ENCODE assay signal across 17 cellular contexts in genomic region chr1:234386122-234386521, GRCh38.
"Had no signal": no experiment of that assay in that cellular context is flagged by ENCODE, and none has a peak within 500 bp of the region (broad histone marks: within the 10 kb centered on the region; RNA-seq: fewer than 3 reads in every experiment).

No MANE protein-coding gene starts in this region.

- H3K4me1 Mint-ChIP-seq: mesothelial cell of epicardium had no signal

- H3K27ac Mint-ChIP-seq: activated CD8-positive, alpha-beta T cell treated with anti-CD3 and anti-CD28 coated beads for 36 hours; brain; mesothelial cell of epicardium had no signal

- H3K36me3 ChIP-seq: pancreas had no signal

- H3K4me3 Mint-ChIP-seq: activated CD8-positive, alpha-beta T cell treated with anti-CD3 and anti-CD28 coated beads for 36 hours; activated naive CD4-positive, alpha-beta T cell treated with anti-CD3 and anti-CD28 coated beads, Interleukin-2, amount 50 U/mL, for 24 hours; brain; mesothelial cell of epicardium had no signal

- H3K4me3 ChIP-seq: gastrocnemius medialis, lower lobe of right lung, pancreas, SJCRH30, stomach, testis, upper lobe of right lung had no signal

- H3K27ac ChIP-seq: gastrocnemius medialis, lower lobe of right lung, pancreas, SJCRH30, stomach, testis, upper lobe of right lung had no signal

- H3K4me1 ChIP-seq: gastrocnemius medialis, lower lobe of right lung, pancreas, SJCRH30, testis, upper lobe of right lung had no signal

- H3K9me3 Mint-ChIP-seq: activated CD8-positive, alpha-beta T cell treated with anti-CD3 and anti-CD28 coated beads for 36 hours; activated naive CD4-positive, alpha-beta T cell treated with anti-CD3 and anti-CD28 coated beads, Interleukin-2, amount 50 U/mL, for 24 hours; brain had no signal

- H3K27me3 ChIP-seq: gastrocnemius medialis, pancreas, SJCRH30, stomach, testis, upper lobe of right lung had no signal

- H3K9me3 ChIP-seq: gastrocnemius medialis, lower lobe of right lung, pancreas, SJCRH30, stomach, testis, upper lobe of right lung had no signal

- H3K27me3 Mint-ChIP-seq: activated CD8-positive, alpha-beta T cell treated with anti-CD3 and anti-CD28 coated beads for 36 hours; activated naive CD4-positive, alpha-beta T cell treated with anti-CD3 and anti-CD28 coated beads, Interleukin-2, amount 50 U/mL, for 24 hours; brain had no signal

- FAIRE-seq: pancreas had no signal

- ATAC-seq: activated CD8-positive, alpha-beta T cell treated with anti-CD3 and anti-CD28 coated beads for 36 hours; gastrocnemius medialis; left colon; lower lobe of right lung; pancreas; upper lobe of right lung had no signal

- DNase-seq: activated CD4-positive, CD25-positive, alpha-beta regulatory T cell; activated CD8-positive, alpha-beta memory T cell treated with anti-CD3 and anti-CD28 coated beads, Interleukin-2, amount 50 U/mL, for 4 hours; activated CD8-positive, alpha-beta T cell treated with anti-CD3 and anti-CD28 coated beads for 36 hours; amygdala; effector memory CD4-positive, alpha-beta T cell; gastrocnemius medialis; left colon; lower lobe of right lung; pancreas; SJCRH30; stimulated activated CD4-positive, alpha-beta T cell treated with anti-CD3 and anti-CD28 coated beads, Interleukin-1b, Interleukin-23, amount 100 ng/mL, for 48 hours; stomach; testis; upper lobe of right lung had no signal
